10 cellular contexts compared by ENCODE assay signal in genomic region chr17:79340771-79341528, GRCh38.
DNase-seq lines count a peak whose midpoint lies in the region; ATAC-seq and TF ChIP-seq lines count a peak whose summit lies in the region.
"Had no signal": no experiment of that assay in that cellular context is flagged by ENCODE, and none has a peak within 500 bp of the region (broad histone marks: within the 10 kb centered on the region; RNA-seq: fewer than 3 reads in every experiment).

No MANE protein-coding gene starts in this region.

- no TSS peak for BruUV-seq in PC-3 (replicated peaks; lab: Mats Ljungman, UMichigan)

- no peak overlapping the region for H2AFZ ChIP-seq in PC-3 (ENCODE audit: low read length)

- no peaks in the 10 kb centered on the region for H3F3A ChIP-seq in PC-3 (ENCODE audit: low read length, unreplicated experiment)

- peaks cover 92% of the 10 kb centered on the region for H3K27me3 ChIP-seq in PC-3 (ENCODE audit: low read length)

- no peaks in the 10 kb centered on the region for H3K36me3 ChIP-seq in PC-3 (ENCODE audit: low read depth, low read length)

- intact Hi-C loops in activated B cell treated with CpG ODN at 0.5 μM for 24 hours (cut with micrococcal nuclease) (loop anchor here (1.0 kb wide), 2 partner anchors 47 to 50 kb away; no protein-coding TSS in a partner anchor), PC-3 (cut with micrococcal nuclease) (no loop called here)

- no peak overlapping the region for H3K27ac ChIP-seq in PC-3 (ENCODE audit: low read length)
- H3K27ac ChIP-seq: C4-2B had no signal

- H3K27ac Mint-ChIP-seq in activated B cell treated with CpG ODN at 0.5 μM for 24 hours: peak overlapping the region; percentile 97

- ATAC-seq in GM19468 (IDR thresholded peaks at IDR 0.05; ENCODE audit: extremely low read depth, unreplicated experiment) (peak; percentile 49), HG03066 (IDR thresholded peaks at IDR 0.05; ENCODE audit: low read depth, unreplicated experiment) (peak; percentile 79), activated B cell treated with CpG ODN at 0.5 μM for 24 hours (ENCODE audit: low read depth) (peak; percentile 83), PC-3 (no peak)

- POLR2A ChIA-PET in activated B cell treated with CpG ODN at 0.5 μM for 24 hours (lab: Charles Lee) (interaction anchor here (1.0 to 2.1 kb wide), 8 partner anchors 34 to 1383 kb away, joined by 3 to 8 read pairs (median 4); partner anchors contain the start of genes CANT1, CBX4, ENGASE and TNRC6C), PC-3 (lab: Charles Lee; ENCODE audit: unreplicated experiment) (no interaction called here)

- H3K4me3 Mint-ChIP-seq in activated B cell treated with CpG ODN at 0.5 μM for 24 hours: peak overlapping the region; percentile 80

- CTCF ChIA-PET in activated B cell treated with CpG ODN at 0.5 μM for 24 hours (lab: Charles Lee): interaction anchor here (3.2 kb wide), 1 partner anchor 51 kb away, joined by 16 read pairs; no protein-coding TSS in a partner anchor
- CTCF ChIA-PET in PC-3 (lab: Charles Lee): no interaction called here

- peak overlapping the region; percentile 46 for H3K4me3 ChIP-seq in GM12864 (ENCODE audit: low read depth, low read length)
- no peak overlapping the region for H3K4me3 ChIP-seq in PC-3 (ENCODE audit: low read length)

- no peak overlapping the region for H3K4me2 ChIP-seq in PC-3 (ENCODE audit: low read length)

- TF ChIP-seq CTCF in GM12864 (IDR thresholded peaks at IDR 0.05; ENCODE audit: low read depth, low read length, missing control alignments): no peak
- no peak for TF ChIP-seq CTCF in activated B cell treated with CpG ODN at 0.5 μM for 24 hours (IDR thresholded peaks at IDR 0.05)
- TF ChIP-seq CTCF in PC-3 (conservative IDR thresholded peaks at IDR 0.05; ENCODE audit: low read depth, low read length): no peak

- no peaks in the 10 kb centered on the region for H3K4me1 ChIP-seq in PC-3 (ENCODE audit: insufficient read depth, low read length)

- no peak overlapping the region for H3K9ac ChIP-seq in PC-3 (ENCODE audit: low read length)

- peaks cover 51% of the 10 kb centered on the region for H3K4me1 Mint-ChIP-seq in activated B cell treated with CpG ODN at 0.5 μM for 24 hours

- peaks cover 9% of the 10 kb centered on the region for H3K9me3 Mint-ChIP-seq in activated B cell treated with CpG ODN at 0.5 μM for 24 hours

- DNase-seq in GM12864 (ENCODE audit: low read depth) (peak; percentile 87), activated B cell treated with CpG ODN at 0.5 μM for 24 hours (peak; percentile 51), PC-3 (no peak), NK-92 (lab: John Stamatoyannopoulos, UW; ENCODE audit: unreplicated experiment) (no peak), NCI-H446 treated with DMSO at 0.1 percent for 48 hours (lab: John Stamatoyannopoulos, UW) (no peak), NCI-H146 treated with DMSO at 0.1 percent for 48 hours (lab: John Stamatoyannopoulos, UW; ENCODE audit: unreplicated experiment) (no peak)
- DNase-seq: NCI-H774 had no signal

- no peaks in the 10 kb centered on the region for H3K9me3 ChIP-seq in PC-3 (ENCODE audit: low read length)

- H3K36me3 Mint-ChIP-seq in activated B cell treated with CpG ODN at 0.5 μM for 24 hours (ENCODE audit: low read depth): no peaks in the 10 kb centered on the region

- H3K79me2 ChIP-seq in PC-3 (ENCODE audit: low read length): no peaks in the 10 kb centered on the region

- H3K27me3 Mint-ChIP-seq in activated B cell treated with CpG ODN at 0.5 μM for 24 hours: peaks cover 2% of the 10 kb centered on the region

- no peaks in the 10 kb centered on the region for H4K20me1 ChIP-seq in PC-3 (ENCODE audit: low read length)

- no peaks in the 10 kb centered on the region for H3K9me2 ChIP-seq in PC-3 (replicated peaks; ENCODE audit: low read length)

Comparison
In these comparisons a context has a peak if more than half of its experiments do, and no peak if none do; other contexts are left out.
1. DNase-seq: peak in GM12864 (single experiment) and activated B cell treated with CpG ODN at 0.5 μM for 24 hours (single experiment); none in PC-3 (single experiment), NK-92 (single experiment), NCI-H446 treated with DMSO at 0.1 percent for 48 hours (single experiment) and NCI-H146 treated with DMSO at 0.1 percent for 48 hours (single experiment).